In genomic region chr10:8052344-8052969, GRCh38 we compare ENCODE assay signal across 10 cellular contexts. TPM values are rescaled to one million over a fixed set of nuclear protein-coding genes. Genes with fewer than 3 reads are reported as not detected.
DNase-seq lines count a peak whose midpoint lies in the region; ATAC-seq and TF ChIP-seq lines count a peak whose summit lies in the region.
"Had no signal": no experiment of that assay in that cellular context is flagged by ENCODE, and none has a peak within 500 bp of the region (broad histone marks: within the 10 kb centered on the region; RNA-seq: fewer than 3 reads in every experiment).

No MANE protein-coding gene starts in this region.

- H3K36me3 ChIP-seq in iPS-18a (ENCODE audit: control insufficient read depth, low read depth, low read length) (no peaks in the 10 kb centered on the region), mucosa of descending colon (ENCODE audit: low read depth) (no peaks in the 10 kb centered on the region)
- H3K36me3 ChIP-seq: esophagus squamous epithelium, vagina had no signal

- TF ChIP-seq CTCF in mucosa of descending colon (IDR thresholded peaks at IDR 0.05) = no peak

- H3K4me3 ChIP-seq in iPS-18a (ENCODE audit: low read length) = peak overlapping the region; percentile 39
- H3K4me3 ChIP-seq in mucosa of descending colon = no peak overlapping the region

- H3K9me3 ChIP-seq in iPS-18a (ENCODE audit: control insufficient read depth, low read depth, low read length) (no peaks in the 10 kb centered on the region), mucosa of descending colon (no peaks in the 10 kb centered on the region)
- H3K9me3 ChIP-seq: esophagus squamous epithelium, vagina had no signal

- DNase-seq in activated T-cell treated with anti-CD3 and anti-CD28 coated beads, Interleukin-2, amount 50 U/mL, for 1 hour = peak; percentile 50
- DNase-seq in activated T-cell treated with anti-CD3 and anti-CD28 coated beads for 4 hours = no peak
- peak; percentile 27 for DNase-seq in activated CD8-positive, alpha-beta memory T cell treated with anti-CD3 and anti-CD28 coated beads, Interleukin-2, amount 50 U/mL, for 4 hours
- peak; percentile 57 for DNase-seq in stimulated activated CD8-positive, alpha-beta memory T cell treated with anti-CD3 and anti-CD28 coated beads, Interleukin-4, amount 100 ng/mL, for 48 hours
- no peak for DNase-seq in NCI-H2029 treated with DMSO at 0.1 percent for 48 hours (lab: John Stamatoyannopoulos, UW)
- no peak for DNase-seq in medulla oblongata (ENCODE audit: extremely low spot score)
- no peak for DNase-seq in mucosa of descending colon
- DNase-seq: esophagus squamous epithelium had no signal

- H3K27ac ChIP-seq in iPS-18a (ENCODE audit: low read length) = no peak overlapping the region
- H3K27ac ChIP-seq: esophagus squamous epithelium, vagina had no signal

- H3K4me1 ChIP-seq in iPS-18a (ENCODE audit: control insufficient read depth, low read depth, low read length) = peaks cover 43% of the 10 kb centered on the region
- peaks cover 56% of the 10 kb centered on the region for H3K4me1 ChIP-seq in mucosa of descending colon (ENCODE audit: low read depth)

- H3K9ac ChIP-seq in iPS-18a (ENCODE audit: low read length) = no peak overlapping the region

- H3K27me3 ChIP-seq in iPS-18a (ENCODE audit: control insufficient read depth, insufficient read depth, low read length) = peaks cover 99% of the 10 kb centered on the region

- intact Hi-C loops in mucosa of descending colon (cut with DNase I, micrococcal nuclease) = no loop called here

- ATAC-seq in mucosa of descending colon = no peak

RNA-seq across cellular contexts. Expression of gene GATA3, which starts 2.0 kb away (rescaled TPM):
- total RNA-seq in mucosa of descending colon = under 1 TPM; 0.47 to 0.87 (median 0.55) TPM

Comparison
In these comparisons a context has a peak if more than half of its experiments do, and no peak if none do; other contexts are left out.
1. DNase-seq: peak in activated T-cell treated with anti-CD3 and anti-CD28 coated beads, Interleukin-2, amount 50 U/mL, for 1 hour (single experiment), activated CD8-positive, alpha-beta memory T cell treated with anti-CD3 and anti-CD28 coated beads, Interleukin-2, amount 50 U/mL, for 4 hours (single experiment) and stimulated activated CD8-positive, alpha-beta memory T cell treated with anti-CD3 and anti-CD28 coated beads, Interleukin-4, amount 100 ng/mL, for 48 hours (single experiment); none in activated T-cell treated with anti-CD3 and anti-CD28 coated beads for 4 hours (single experiment), NCI-H2029 treated with DMSO at 0.1 percent for 48 hours (single experiment), medulla oblongata (single experiment) and mucosa of descending colon (0 of 3).